Comparison of ENCODE assay signal across 19 cellular contexts in genomic region chr3:126671521-126671920, GRCh38. TPM values are rescaled to one million over a fixed set of nuclear protein-coding genes. Genes with fewer than 3 reads are reported as not detected.
DNase-seq lines count a peak whose midpoint lies in the region; ATAC-seq and TF ChIP-seq lines count a peak whose summit lies in the region.
"Had no signal": no experiment of that assay in that cellular context is flagged by ENCODE, and none has a peak within 500 bp of the region (broad histone marks: within the 10 kb centered on the region; RNA-seq: fewer than 3 reads in every experiment).

No MANE protein-coding gene starts in this region.

- no peak overlapping the region for H3K4me3 Mint-ChIP-seq in activated T-cell treated with anti-CD3 and anti-CD28 coated beads, Interleukin-2, amount 50 U/mL, for 72 hours
- no peak overlapping the region for H3K4me3 Mint-ChIP-seq in activated CD8-positive, alpha-beta T cell treated with anti-CD3 and anti-CD28 coated beads, Interleukin-2, amount 10 ng/mL, durations not matched to agents 7 days and 5 days
- H3K4me3 Mint-ChIP-seq: CD14-positive monocyte had no signal

- intact Hi-C loops in posterior cingulate gyrus (cut with DNase I) = no loop called here

- H3K4me3 ChIP-seq in NB4 (ENCODE audit: low read depth, low read length) = no peak overlapping the region
- H3K4me3 ChIP-seq: esophagus squamous epithelium, HAP-1, right lobe of liver, upper lobe of left lung had no signal

- ATAC-seq in activated T-cell treated with anti-CD3 and anti-CD28 coated beads, Interleukin-2, amount 50 U/mL, for 72 hours (replicated peaks in 1 of 2) = peak; percentile 75 to 86
- ATAC-seq in activated CD8-positive, alpha-beta T cell treated with anti-CD3 and anti-CD28 coated beads, Interleukin-2, amount 10 ng/mL, durations not matched to agents 7 days and 5 days = no peak
- ATAC-seq in stimulated activated naive CD8-positive, alpha-beta T cell treated with anti-CD3 and anti-CD28 coated beads, Interleukin-15, Interleukin-2, amounts not matched to agents 100 U/mL and 50 U/mL, for 24 hours = peak; percentile 43
- ATAC-seq: right lobe of liver had no signal

- no peak for TF ChIP-seq POLR2A in NB4 (IDR thresholded peaks at IDR 0.05; ENCODE audit: extremely low read depth, insufficient read length)

- H3K4me1 Mint-ChIP-seq in activated T-cell treated with anti-CD3 and anti-CD28 coated beads, Interleukin-2, amount 50 U/mL, for 72 hours (ENCODE audit: low read depth) = peaks cover 6% of the 10 kb centered on the region
- peaks cover 6% of the 10 kb centered on the region for H3K4me1 Mint-ChIP-seq in activated CD8-positive, alpha-beta T cell treated with anti-CD3 and anti-CD28 coated beads, Interleukin-2, amount 10 ng/mL, durations not matched to agents 7 days and 5 days (ENCODE audit: low read depth)

- POLR2A ChIA-PET in activated CD8-positive, alpha-beta T cell treated with anti-CD3 and anti-CD28 coated beads, Interleukin-2, amount 10 ng/mL, durations not matched to agents 7 days and 5 days (lab: Charles Lee) = no interaction called here

- H3K27me3 Mint-ChIP-seq in activated T-cell treated with anti-CD3 and anti-CD28 coated beads, Interleukin-2, amount 50 U/mL, for 72 hours (ENCODE audit: low read depth) = no peaks in the 10 kb centered on the region
- H3K27me3 Mint-ChIP-seq in activated CD8-positive, alpha-beta T cell treated with anti-CD3 and anti-CD28 coated beads, Interleukin-2, amount 10 ng/mL, durations not matched to agents 7 days and 5 days (ENCODE audit: low read depth) = peaks cover 4% of the 10 kb centered on the region

- H3K27ac Mint-ChIP-seq in activated T-cell treated with anti-CD3 and anti-CD28 coated beads, Interleukin-2, amount 50 U/mL, for 72 hours = no peak overlapping the region
- H3K27ac Mint-ChIP-seq in activated CD8-positive, alpha-beta T cell treated with anti-CD3 and anti-CD28 coated beads, Interleukin-2, amount 10 ng/mL, durations not matched to agents 7 days and 5 days = no peak overlapping the region
- H3K27ac Mint-ChIP-seq: CD14-positive monocyte had no signal

- CTCF ChIA-PET in activated CD8-positive, alpha-beta T cell treated with anti-CD3 and anti-CD28 coated beads, Interleukin-2, amount 10 ng/mL, durations not matched to agents 7 days and 5 days (lab: Charles Lee) = interaction anchor here (0.8 kb wide), 1 partner anchor 8 kb away, joined by 4 read pairs; no protein-coding TSS in a partner anchor

- H3K9me3 Mint-ChIP-seq in activated T-cell treated with anti-CD3 and anti-CD28 coated beads, Interleukin-2, amount 50 U/mL, for 72 hours = peaks cover 0 to 5% of the 10 kb centered on the region in 2 donors
- peaks cover 30% of the 10 kb centered on the region for H3K9me3 Mint-ChIP-seq in activated CD8-positive, alpha-beta T cell treated with anti-CD3 and anti-CD28 coated beads, Interleukin-2, amount 10 ng/mL, durations not matched to agents 7 days and 5 days (ENCODE audit: insufficient read depth)

- no peak for DNase-seq in activated T-cell treated with anti-CD3 and anti-CD28 coated beads, Interleukin-2, amount 50 U/mL, for 72 hours
- DNase-seq in activated T-cell treated with anti-CD3 and anti-CD28 coated beads for 4 hours (no peak), NB4 (ENCODE audit: low read depth) (peak; percentile 43), posterior cingulate gyrus (no peak), ureter (ENCODE audit: low spot score) (no peak), NCI-H748 treated with DMSO at 0.1 percent for 48 hours (lab: John Stamatoyannopoulos, UW) (no peak)
- DNase-seq in activated CD8-positive, alpha-beta T cell treated with anti-CD3 and anti-CD28 coated beads, Interleukin-2, amount 10 ng/mL, durations not matched to agents 7 days and 5 days = peak; percentile 33
- DNase-seq in stimulated activated naive CD8-positive, alpha-beta T cell treated with anti-CD3 and anti-CD28 coated beads, Interleukin-15, Interleukin-2, amounts not matched to agents 100 U/mL and 50 U/mL, for 24 hours = no peak
- DNase-seq: anterior cingulate cortex; cerebellar nuclear complex; effector CD4-positive, alpha-beta T cell; esophagus squamous epithelium; NCI-H1417; NCI-H774; right lobe of liver; SW 1271; upper lobe of left lung had no signal

- no peak for TF ChIP-seq CTCF in NB4 (IDR thresholded peaks at IDR 0.05; ENCODE audit: low read depth, low read length)

- H3K36me3 Mint-ChIP-seq in activated T-cell treated with anti-CD3 and anti-CD28 coated beads, Interleukin-2, amount 50 U/mL, for 72 hours (ENCODE audit: insufficient read depth in 2 of 2) = peaks cover 4 to 6% of the 10 kb centered on the region in 2 donors
- peaks cover 8% of the 10 kb centered on the region for H3K36me3 Mint-ChIP-seq in activated CD8-positive, alpha-beta T cell treated with anti-CD3 and anti-CD28 coated beads, Interleukin-2, amount 10 ng/mL, durations not matched to agents 7 days and 5 days (ENCODE audit: low read depth)
- H3K36me3 Mint-ChIP-seq: CD14-positive monocyte had no signal

RNA-seq across cellular contexts. Expression of gene TXNRD3, which starts 16.6 kb away (rescaled TPM):
- 1 to 10 TPM; 1.9 to 2.9 TPM for total RNA-seq in activated T-cell treated with anti-CD3 and anti-CD28 coated beads, Interleukin-2, amount 50 U/mL, for 72 hours
- 1 to 10 TPM; 1.0 to 1.3 TPM for total RNA-seq in activated CD8-positive, alpha-beta T cell treated with anti-CD3 and anti-CD28 coated beads, Interleukin-2, amount 10 ng/mL, durations not matched to agents 7 days and 5 days
- total RNA-seq in ureter = 12.3 TPM

RNA-seq across cellular contexts. Expression of gene CHCHD6, which starts 32.5 kb away (rescaled TPM):
- total RNA-seq in activated T-cell treated with anti-CD3 and anti-CD28 coated beads, Interleukin-2, amount 50 U/mL, for 72 hours = 10 to 100 TPM in 1 of 2 donors, 1 to 10 TPM in 1; 9.9 to 15.5 TPM
- 1 to 10 TPM; 5.1 to 6.2 TPM for total RNA-seq in activated CD8-positive, alpha-beta T cell treated with anti-CD3 and anti-CD28 coated beads, Interleukin-2, amount 10 ng/mL, durations not matched to agents 7 days and 5 days
- 15.9 TPM for total RNA-seq in ureter

Comparison
In these comparisons a context has a peak if more than half of its experiments do, and no peak if none do; other contexts are left out.
1. DNase-seq: peak in NB4 (single experiment) and activated CD8-positive, alpha-beta T cell treated with anti-CD3 and anti-CD28 coated beads, Interleukin-2, amount 10 ng/mL, durations not matched to agents 7 days and 5 days (single experiment); none in activated T-cell treated with anti-CD3 and anti-CD28 coated beads, Interleukin-2, amount 50 U/mL, for 72 hours (0 of 2), activated T-cell treated with anti-CD3 and anti-CD28 coated beads for 4 hours (single experiment), stimulated activated naive CD8-positive, alpha-beta T cell treated with anti-CD3 and anti-CD28 coated beads, Interleukin-15, Interleukin-2, amounts not matched to agents 100 U/mL and 50 U/mL, for 24 hours (single experiment), posterior cingulate gyrus (0 of 10), ureter (single experiment) and NCI-H748 treated with DMSO at 0.1 percent for 48 hours (single experiment).